Comparison of ENCODE assay signal across 1 cellular context in the genomic region with DNA sequence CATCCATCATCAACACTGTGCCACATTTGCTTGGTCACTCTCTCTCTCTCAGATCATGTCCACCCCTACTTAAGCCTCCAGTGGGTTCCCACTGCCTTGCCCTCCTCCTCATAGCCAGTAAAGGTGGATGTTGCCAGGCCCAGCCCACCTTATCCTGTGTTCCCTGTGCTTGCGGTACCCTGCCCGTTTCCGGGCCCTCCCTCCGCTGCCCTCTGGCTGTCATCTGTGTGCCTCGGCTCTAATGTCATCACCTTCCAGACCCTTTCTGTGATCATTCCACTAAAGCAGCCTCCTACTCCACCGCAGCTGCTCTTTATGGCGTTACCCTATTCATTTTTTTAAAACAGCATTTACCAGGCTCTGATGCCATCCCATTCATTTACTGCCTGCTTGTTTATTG.
TF ChIP-seq lines count a peak whose summit lies in the region.

No MANE protein-coding gene starts in this region.

TF ChIP-seq in H1, 55 proteins besides CTCF, POLR2A, EP300 and RAD21:
- no peak for TF ChIP-seq FOSL1 (IDR thresholded peaks at IDR 0.05; ENCODE audit: insufficient read depth, low read depth, low read length)
- no peak for TF ChIP-seq HDAC6 (IDR thresholded peaks at IDR 0.05; ENCODE audit: low read depth, low read length)
- no peak for TF ChIP-seq BCL11A (IDR thresholded peaks at IDR 0.05; ENCODE audit: low read depth in 2 of 2, low read length in 2 of 2)
- TF ChIP-seq, protein P1, sequence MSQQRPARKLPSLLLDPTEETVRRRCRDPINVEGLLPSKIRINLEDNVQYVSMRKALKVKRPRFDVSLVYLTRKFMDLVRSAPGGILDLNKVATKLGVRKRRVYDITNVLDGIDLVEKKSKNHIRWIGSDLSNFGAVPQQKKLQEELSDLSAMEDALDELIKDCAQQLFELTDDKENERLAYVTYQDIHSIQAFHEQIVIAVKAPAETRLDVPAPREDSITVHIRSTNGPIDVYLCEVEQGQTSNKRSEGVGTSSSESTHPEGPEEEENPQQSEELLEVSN (IDR thresholded peaks at IDR 0.05): no peak
- TF ChIP-seq ASH2L (IDR thresholded peaks at IDR 0.05; ENCODE audit: low read length): no peak
- no peak for TF ChIP-seq RFX5 (IDR thresholded peaks at IDR 0.05; ENCODE audit: borderline replicate concordance, low read depth, low read length)
- no peak for TF ChIP-seq JUND (IDR thresholded peaks at IDR 0.05; ENCODE audit: low read length)
- TF ChIP-seq GABPA (IDR thresholded peaks at IDR 0.05; ENCODE audit: borderline replicate concordance, insufficient read depth, low read length): no peak
- TF ChIP-seq SRF (IDR thresholded peaks at IDR 0.05; ENCODE audit: low read depth, low read length): no peak
- no peak for TF ChIP-seq SAP30 (IDR thresholded peaks at IDR 0.05; ENCODE audit: insufficient read depth, insufficient replicate concordance, low read length)
- TF ChIP-seq, protein P2, sequence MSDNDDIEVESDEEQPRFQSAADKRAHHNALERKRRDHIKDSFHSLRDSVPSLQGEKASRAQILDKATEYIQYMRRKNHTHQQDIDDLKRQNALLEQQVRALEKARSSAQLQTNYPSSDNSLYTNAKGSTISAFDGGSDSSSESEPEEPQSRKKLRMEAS (IDR thresholded peaks at IDR 0.05): no peak
- no peak for TF ChIP-seq SIRT6 (IDR thresholded peaks at IDR 0.05; ENCODE audit: low read length)
- TF ChIP-seq KDM5A (IDR thresholded peaks at IDR 0.05; ENCODE audit: low read length): no peak
- no peak for TF ChIP-seq TEAD4 (IDR thresholded peaks at IDR 0.05; ENCODE audit: low read depth, low read length)
- no peak for TF ChIP-seq MAFK (IDR thresholded peaks at IDR 0.05; ENCODE audit: low read depth, low read length)
